18 cellular contexts compared by ENCODE assay signal in the genomic region with DNA sequence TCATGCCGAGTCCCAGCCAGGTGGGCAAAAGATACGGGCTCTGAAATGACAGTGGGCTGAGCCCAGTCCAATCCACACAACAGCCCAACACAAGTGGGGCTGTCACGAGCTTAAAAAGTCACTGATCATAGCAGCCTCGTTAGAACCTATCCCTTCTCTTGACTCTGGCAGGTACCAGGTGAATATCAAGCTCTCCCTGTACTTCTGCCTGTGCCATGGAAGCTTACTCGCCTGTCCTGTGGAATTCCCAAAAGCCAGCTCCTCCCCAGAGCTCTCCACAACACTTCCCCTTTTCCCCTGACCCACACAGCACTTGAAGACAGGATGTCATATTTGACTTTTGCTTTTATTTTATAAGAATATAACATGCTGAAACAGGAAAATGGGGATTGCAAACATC. TPM values are rescaled to one million over a fixed set of nuclear protein-coding genes. Genes with fewer than 3 reads are reported as not detected.
"Had no signal": no experiment of that assay in that cellular context is flagged by ENCODE, and none has a peak within 500 bp of the region (broad histone marks: within the 10 kb centered on the region; RNA-seq: fewer than 3 reads in every experiment).

No MANE protein-coding gene starts in this region.

- H3K9me3 ChIP-seq: neutrophil, transverse colon had no signal

- H3K4me1 Mint-ChIP-seq: central memory CD8-positive, alpha-beta T cell had no signal

- H3K27ac ChIP-seq: neutrophil, transverse colon had no signal

- H3K36me3 ChIP-seq: neutrophil, transverse colon had no signal

- ATAC-seq: activated CD4-positive, alpha-beta T cell treated with anti-CD3 and anti-CD28 coated beads for 36 hours; naive thymus-derived CD8-positive, alpha-beta T cell; stimulated activated naive B cell treated with anti-CD40 and anti-IgM and Interleukin-4, amounts not matched to agents 10 μg/mL and 1 μg/mL and 100 μg/mL, for 72 hours had no signal

- H3K4me3 Mint-ChIP-seq: activated CD4-positive, alpha-beta memory T cell treated with anti-CD3 and anti-CD28 coated beads for 36 hours; activated CD4-positive, alpha-beta T cell treated with anti-CD3 and anti-CD28 coated beads for 36 hours; activated naive CD8-positive, alpha-beta T cell treated with anti-CD3 and anti-CD28 coated beads, Interleukin-2, amount 10 ng/mL, durations not matched to agents 7 days and 5 days; activated T-helper 1 cell treated with anti-CD3 and anti-CD28 coated beads, Interleukin-12 subunit alpha, Interleukin-12 subunit beta, Interleukin-2, Interleukin-4 antibody, amounts not matched to agents 30 ng/mL and 10 ng/mL and 1 ng/mL, durations not matched to agents 14 hours and 24 hours and 36 hours; brain; central memory CD8-positive, alpha-beta T cell; immature natural killer cell; naive thymus-derived CD8-positive, alpha-beta T cell; stimulated activated naive B cell treated with anti-CD40 and anti-IgM and Interleukin-4, amounts not matched to agents 10 μg/mL and 1 μg/mL and 100 μg/mL, for 72 hours had no signal

- H3K36me3 Mint-ChIP-seq: immature natural killer cell; naive thymus-derived CD8-positive, alpha-beta T cell had no signal

- H3K27me3 Mint-ChIP-seq: activated CD4-positive, alpha-beta memory T cell treated with anti-CD3 and anti-CD28 coated beads for 36 hours; activated CD4-positive, alpha-beta T cell treated with anti-CD3 and anti-CD28 coated beads for 36 hours; stimulated activated naive B cell treated with anti-CD40 and anti-IgM and Interleukin-4, amounts not matched to agents 10 μg/mL and 1 μg/mL and 100 μg/mL, for 72 hours had no signal

- H3K9me3 Mint-ChIP-seq: activated CD4-positive, alpha-beta memory T cell treated with anti-CD3 and anti-CD28 coated beads for 36 hours; activated naive CD8-positive, alpha-beta T cell treated with anti-CD3 and anti-CD28 coated beads, Interleukin-2, amount 10 ng/mL, durations not matched to agents 7 days and 5 days; activated T-helper 1 cell treated with anti-CD3 and anti-CD28 coated beads, Interleukin-12 subunit alpha, Interleukin-12 subunit beta, Interleukin-2, Interleukin-4 antibody, amounts not matched to agents 30 ng/mL and 10 ng/mL and 1 ng/mL, durations not matched to agents 14 hours and 24 hours and 36 hours; brain; central memory CD8-positive, alpha-beta T cell; immature natural killer cell; naive thymus-derived CD8-positive, alpha-beta T cell; stimulated activated naive B cell treated with anti-CD40 and anti-IgM and Interleukin-4, amounts not matched to agents 10 μg/mL and 1 μg/mL and 100 μg/mL, for 72 hours had no signal

- H3K27ac Mint-ChIP-seq: activated CD4-positive, alpha-beta memory T cell treated with anti-CD3 and anti-CD28 coated beads for 36 hours; activated CD4-positive, alpha-beta T cell treated with anti-CD3 and anti-CD28 coated beads for 36 hours; activated naive CD8-positive, alpha-beta T cell treated with anti-CD3 and anti-CD28 coated beads, Interleukin-2, amount 10 ng/mL, durations not matched to agents 7 days and 5 days; activated T-helper 1 cell treated with anti-CD3 and anti-CD28 coated beads, Interleukin-12 subunit alpha, Interleukin-12 subunit beta, Interleukin-2, Interleukin-4 antibody, amounts not matched to agents 30 ng/mL and 10 ng/mL and 1 ng/mL, durations not matched to agents 14 hours and 24 hours and 36 hours; brain; stimulated activated naive B cell treated with anti-CD40 and anti-IgM and Interleukin-4, amounts not matched to agents 10 μg/mL and 1 μg/mL and 100 μg/mL, for 72 hours had no signal

- H3K4me3 ChIP-seq: transverse colon had no signal

- H3K27me3 ChIP-seq: transverse colon had no signal

- DNase-seq: activated CD4-positive, alpha-beta memory T cell treated with anti-CD3 and anti-CD28 coated beads for 36 hours; activated CD4-positive, alpha-beta T cell treated with anti-CD3 and anti-CD28 coated beads for 36 hours; activated naive CD8-positive, alpha-beta T cell treated with anti-CD3 and anti-CD28 coated beads, Interleukin-2, amount 10 ng/mL, durations not matched to agents 7 days and 5 days; cortex of kidney; effector memory CD4-positive, alpha-beta T cell; foreskin melanocyte; immature natural killer cell; mesenchymal stem cell; naive thymus-derived CD8-positive, alpha-beta T cell; retina; stimulated activated CD4-positive, alpha-beta T cell treated with anti-CD3 and anti-CD28 coated beads, Interleukin-2, amount 100 ng/mL, for 48 hours; stimulated activated naive B cell treated with anti-CD40 and anti-IgM and Interleukin-4, amounts not matched to agents 10 μg/mL and 1 μg/mL and 100 μg/mL, for 72 hours; T-helper 1 cell; transverse colon had no signal

RNA-seq across cellular contexts. Expression of gene RGS16, which starts 5.9 kb away (rescaled TPM):
- polyA plus RNA-seq: naive thymus-derived CD8-positive, alpha-beta T cell had no signal
